1 cellular context compared by ENCODE assay signal in genomic region chr13:50026788-50027473, GRCh38.
TF ChIP-seq lines count a peak whose summit lies in the region.

No MANE protein-coding gene starts in this region.

TF ChIP-seq in IMR-90, 13 proteins besides CTCF, POLR2A, EP300 and RAD21:
- TF ChIP-seq BHLHE40 (IDR thresholded peaks at IDR 0.05; ENCODE audit: low read depth, low read length) (no peak), USF2 (IDR thresholded peaks at IDR 0.05; ENCODE audit: low read depth, low read length) (no peak), SMC3 (IDR thresholded peaks at IDR 0.05; ENCODE audit: low read depth, low read length) (no peak), MAFK (IDR thresholded peaks at IDR 0.05; ENCODE audit: low read depth, low read length) (peak; percentile 98), MXI1 (IDR thresholded peaks at IDR 0.05; ENCODE audit: borderline replicate concordance, low read depth, low read length) (no peak), NFE2L2 (IDR thresholded peaks at IDR 0.05; ENCODE audit: low read depth, low read length) (no peak), FOS (IDR thresholded peaks at IDR 0.05; ENCODE audit: low read depth, low read length) (no peak), MAZ (IDR thresholded peaks at IDR 0.05; ENCODE audit: borderline replicate concordance, low read depth, low read length) (no peak)
TF ChIP-seq in IMR-90: peak in this region for 1.
